2 cellular contexts compared by ENCODE assay signal in genomic region chr4:7144374-7145290, GRCh38.
TF ChIP-seq lines count a peak whose summit lies in the region.

No MANE protein-coding gene starts in this region.

TF ChIP-seq in HCT116, 20 proteins besides CTCF, POLR2A, EP300 and RAD21 (continued from another document):
- no peak for TF ChIP-seq CEBPB (IDR thresholded peaks at IDR 0.05; ENCODE audit: low read depth)
- no peak for TF ChIP-seq FOSL1 (IDR thresholded peaks at IDR 0.05; ENCODE audit: low read depth)
- no peak for TF ChIP-seq SP1 (IDR thresholded peaks at IDR 0.05; ENCODE audit: low read depth)
- TF ChIP-seq CBX3 (IDR thresholded peaks at IDR 0.05; ENCODE audit: low read depth), result no peak
- no peak for TF ChIP-seq TCF7L2 (IDR thresholded peaks at IDR 0.05; ENCODE audit: borderline replicate concordance, extremely low read depth, insufficient read depth, insufficient read length)
- TF ChIP-seq SIN3A (IDR thresholded peaks at IDR 0.05; ENCODE audit: low read depth), result no peak
- TF ChIP-seq MAX (IDR thresholded peaks at IDR 0.05), result no peak
- TF ChIP-seq EZH2 (IDR thresholded peaks at IDR 0.05), result no peak
- TF ChIP-seq ATF3 (IDR thresholded peaks at IDR 0.05), result no peak
- no peak for TF ChIP-seq ZNF274 (IDR thresholded peaks at IDR 0.05; ENCODE audit: low read depth, low read length)
- no peak for TF ChIP-seq ZBTB33 (IDR thresholded peaks at IDR 0.05; ENCODE audit: extremely low read depth, insufficient replicate concordance, low read length)
- TF ChIP-seq EGR1 (IDR thresholded peaks at IDR 0.05; ENCODE audit: low read depth), result no peak
- no peak for TF ChIP-seq REST (IDR thresholded peaks at IDR 0.05; ENCODE audit: low read depth)

TF ChIP-seq in H1, 55 proteins besides CTCF, POLR2A, EP300 and RAD21 (continued from another document):
- TF ChIP-seq PHF8 (conservative IDR thresholded peaks at IDR 0.05; ENCODE audit: low read depth, low read length) (no peak), NRF1 (IDR thresholded peaks at IDR 0.05; ENCODE audit: low read depth, low read length) (no peak), TAF7 (optimal IDR thresholded peaks at IDR 0.05; ENCODE audit: borderline replicate concordance, low read depth, low read length) (no peak)
